9 cellular contexts compared by ENCODE assay signal in genomic region chr10:102322914-102323313, GRCh38.
DNase-seq lines count a peak whose midpoint lies in the region; ATAC-seq, FAIRE-seq and TF ChIP-seq lines count a peak whose summit lies in the region.
"Had no signal": no experiment of that assay in that cellular context is flagged by ENCODE, and none has a peak within 500 bp of the region (broad histone marks: within the 10 kb centered on the region; RNA-seq: fewer than 3 reads in every experiment).

No MANE protein-coding gene starts in this region.

- H3K36me3 ChIP-seq in small intestine (ENCODE audit: control insufficient read depth in 2 of 2, insufficient read depth in 2 of 2, low read length in 2 of 2): no peaks in the 10 kb centered on the region

- no peaks in the 10 kb centered on the region for H3K9me3 ChIP-seq in small intestine (ENCODE audit: control insufficient read depth, low read depth)
- H3K9me3 ChIP-seq: SK-N-SH had no signal

- FAIRE-seq in GM12892 (lab: Jason Lieb, UNC): peak; percentile 27
- no peak for FAIRE-seq in small intestine (lab: Jason Lieb, UNC)

- H3K27ac ChIP-seq in small intestine (ENCODE audit: low read depth in 1 of 2, low read length in 1 of 2): no peak overlapping the region

- H3K4me3 ChIP-seq in small intestine (ENCODE audit: low read depth in 1 of 2, low read length in 2 of 2): no peak overlapping the region

- H3K27me3 ChIP-seq in small intestine (ENCODE audit: control insufficient read depth in 2 of 2, insufficient read depth in 2 of 2, low read length in 2 of 2): no peaks in the 10 kb centered on the region

- ATAC-seq in HG03280 (IDR thresholded peaks at IDR 0.05; ENCODE audit: unreplicated experiment): no peak
- no peak for ATAC-seq in GM21528 (IDR thresholded peaks at IDR 0.05; ENCODE audit: low FRiP score, unreplicated experiment)
- ATAC-seq in GM18909 (IDR thresholded peaks at IDR 0.05; ENCODE audit: poor library complexity, unreplicated experiment): no peak

- 73 to 90% (median 73%) methylated on average over 2 of the region's 2 CpGs for WGBS in small intestine, 3 donors

- no peak for DNase-seq in GM12892 (ENCODE audit: insufficient read length)
- peak; percentile 46 for DNase-seq in OCI-M1 (lab: John Stamatoyannopoulos, UW)
- peak; percentile 5 for DNase-seq in activated gamma-delta T cell treated with anti-CD3 and anti-CD28 coated beads, Interleukin-2, amount 50 U/mL, for 16 hours (ENCODE audit: low read depth)
- DNase-seq in small intestine: peak; percentile 36
- no peak for DNase-seq in NCI-H510A treated with DMSO at 0.1 percent for 48 hours (lab: John Stamatoyannopoulos, UW)
- DNase-seq: SK-N-SH had no signal

- no peaks in the 10 kb centered on the region for H3K4me1 ChIP-seq in small intestine (ENCODE audit: control insufficient read depth in 2 of 2, insufficient read depth in 1 of 2, low read depth in 1 of 2, low read length in 1 of 2)

- TF ChIP-seq POLR2A in GM12892 (IDR thresholded peaks at IDR 0.05; ENCODE audit: low read depth, low read length): no peak

Comparison
In these comparisons a context has a peak if more than half of its experiments do, and no peak if none do; other contexts are left out.
1. DNase-seq: peak in OCI-M1 (single experiment), activated gamma-delta T cell treated with anti-CD3 and anti-CD28 coated beads, Interleukin-2, amount 50 U/mL, for 16 hours (single experiment) and small intestine (single experiment); none in GM12892 (single experiment) and NCI-H510A treated with DMSO at 0.1 percent for 48 hours (single experiment).